In the genomic region with DNA sequence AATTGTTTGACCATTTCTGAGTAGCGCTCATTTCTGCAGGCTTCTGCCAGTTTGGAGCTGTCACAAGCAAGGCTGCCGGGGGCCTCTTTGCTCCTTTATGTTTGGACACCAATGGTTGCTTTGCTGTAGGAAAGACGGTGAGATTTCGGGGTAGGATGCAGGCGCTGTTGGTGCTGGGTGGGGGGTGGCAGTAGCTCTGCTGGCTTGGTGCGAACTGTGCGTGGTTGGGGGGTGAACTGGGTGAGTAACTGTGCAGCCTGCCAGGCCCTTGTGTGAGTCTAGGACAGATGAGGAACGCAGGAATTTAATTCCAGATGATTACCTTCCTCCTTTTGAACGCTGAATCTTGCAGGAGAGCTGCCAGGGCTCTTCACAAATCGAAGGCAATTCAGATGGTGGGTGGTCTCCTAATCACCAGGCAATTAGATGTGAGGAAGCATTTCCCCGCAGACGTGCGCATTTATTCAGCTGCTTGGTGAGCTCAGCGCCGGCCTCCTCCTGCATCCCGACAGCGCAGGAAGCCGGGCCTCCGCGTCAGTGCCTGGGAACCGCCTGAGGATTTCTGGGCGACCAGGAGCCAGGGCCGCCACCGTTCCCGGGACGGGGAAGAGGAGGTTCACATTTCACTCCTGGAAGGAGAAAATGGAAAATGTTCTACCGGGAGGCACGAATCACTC, we compare ENCODE assay signal across 1 cellular context.
TF ChIP-seq lines count a peak whose summit lies in the region.

No MANE protein-coding gene starts in this region.

TF ChIP-seq in H1, 55 proteins besides CTCF, POLR2A, EP300 and RAD21:
- TF ChIP-seq EZH2 (IDR thresholded peaks at IDR 0.05; ENCODE audit: low read depth, low read length, severe bottlenecking) (no peak), ZNF274 (IDR thresholded peaks at IDR 0.05; ENCODE audit: borderline replicate concordance, extremely low read depth, low read length) (no peak), MAX (IDR thresholded peaks at IDR 0.05) (no peak), POU5F1 (IDR thresholded peaks at IDR 0.05; ENCODE audit: low read depth, low read length) (no peak), CHD2 (IDR thresholded peaks at IDR 0.05; ENCODE audit: low read length) (no peak), SAP30 (IDR thresholded peaks at IDR 0.05; ENCODE audit: insufficient read depth, insufficient replicate concordance, low read length) (no peak), SP2 (IDR thresholded peaks at IDR 0.05; ENCODE audit: low read length) (no peak), CTBP2 (IDR thresholded peaks at IDR 0.05; ENCODE audit: borderline replicate concordance, insufficient read depth, insufficient read length, low read length) (no peak), TCF12 (IDR thresholded peaks at IDR 0.05; ENCODE audit: low read depth, low read length) (no peak), RNF2 (IDR thresholded peaks at IDR 0.05; ENCODE audit: borderline replicate concordance, low read depth, low read length, missing control alignments, poor library complexity, severe bottlenecking) (no peak), TEAD4 (IDR thresholded peaks at IDR 0.05; ENCODE audit: low read depth, low read length) (no peak), SP4 (IDR thresholded peaks at IDR 0.05; ENCODE audit: low read length) (no peak), SIX5 (IDR thresholded peaks at IDR 0.05; ENCODE audit: low read depth, low read length) (no peak), CBX5 (IDR thresholded peaks at IDR 0.05; ENCODE audit: low read depth, low read length) (no peak), BRCA1 (IDR thresholded peaks at IDR 0.05; ENCODE audit: low read depth, low read length) (no peak), HDAC6 (IDR thresholded peaks at IDR 0.05; ENCODE audit: low read depth, low read length) (no peak), KDM5A (IDR thresholded peaks at IDR 0.05; ENCODE audit: low read length) (no peak)
- TF ChIP-seq, protein P1, sequence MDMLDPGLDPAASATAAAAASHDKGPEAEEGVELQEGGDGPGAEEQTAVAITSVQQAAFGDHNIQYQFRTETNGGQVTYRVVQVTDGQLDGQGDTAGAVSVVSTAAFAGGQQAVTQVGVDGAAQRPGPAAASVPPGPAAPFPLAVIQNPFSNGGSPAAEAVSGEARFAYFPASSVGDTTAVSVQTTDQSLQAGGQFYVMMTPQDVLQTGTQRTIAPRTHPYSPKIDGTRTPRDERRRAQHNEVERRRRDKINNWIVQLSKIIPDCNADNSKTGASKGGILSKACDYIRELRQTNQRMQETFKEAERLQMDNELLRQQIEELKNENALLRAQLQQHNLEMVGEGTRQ (IDR thresholded peaks at IDR 0.05; ENCODE audit: low read length), result no peak
